1 cellular context compared by ENCODE assay signal in genomic region chr10:23381298-23381697, GRCh38.
TF ChIP-seq lines count a peak whose summit lies in the region.

No MANE protein-coding gene starts in this region.

TF ChIP-seq in GM23338, 12 proteins besides CTCF, POLR2A, EP300 and RAD21 (continued from another document):
- no peak for TF ChIP-seq EZH2 (IDR thresholded peaks at IDR 0.05; ENCODE audit: low read depth, unreplicated experiment)
- no peak for TF ChIP-seq NANOG (IDR thresholded peaks at IDR 0.05; ENCODE audit: borderline replicate concordance)
- no peak for TF ChIP-seq REST (IDR thresholded peaks at IDR 0.05; ENCODE audit: unreplicated experiment)
- TF ChIP-seq JUNB (IDR thresholded peaks at IDR 0.05; ENCODE audit: unreplicated experiment) = no peak
- TF ChIP-seq ZNF462 (CRISPR knock-in tag; IDR thresholded peaks at IDR 0.05) = no peak
- TF ChIP-seq POLR2AphosphoS5 (IDR thresholded peaks at IDR 0.05; ENCODE audit: low read depth) = no peak
- no peak for TF ChIP-seq EZH2phosphoT487 (IDR thresholded peaks at IDR 0.05; ENCODE audit: unreplicated experiment)
TF ChIP-seq in GM23338: peak in this region for 0.
